Comparison of ENCODE assay signal across 7 cellular contexts in genomic region chr12:78865297-78865955, GRCh38. TPM values are rescaled to one million over a fixed set of nuclear protein-coding genes. Genes with fewer than 3 reads are reported as not detected.
DNase-seq lines count a peak whose midpoint lies in the region; ATAC-seq and TF ChIP-seq lines count a peak whose summit lies in the region.

No MANE protein-coding gene starts in this region.

- POLR2A ChIA-PET in HCT116 (lab: Charles Lee) = interaction anchor here (1.2 to 2.3 kb wide), 2 partner anchors 9 to 14 kb away, joined by 3 to 9 read pairs; no protein-coding TSS in a partner anchor

- BruUV-seq in HCT116 (replicated peaks; lab: Mats Ljungman, UMichigan) = no TSS peak

- H4K20me1 ChIP-seq in HCT116 (ENCODE audit: insufficient read depth) = no peaks in the 10 kb centered on the region

- no peaks in the 10 kb centered on the region for H3K27me3 ChIP-seq in HCT116 (ENCODE audit: insufficient read depth, low read length)

- H2AFZ ChIP-seq in HCT116 (ENCODE audit: low read depth, low read length, poor library complexity, severe bottlenecking) = no peak overlapping the region

- peaks cover 6 to 21% of the 10 kb centered on the region in 2 experiments; a peak in 2 of 4 replicates for H3K4me1 ChIP-seq in HCT116 (ENCODE audit: control insufficient read depth in 1 of 2, insufficient read depth in 2 of 2, low read length in 2 of 2)

- peak overlapping the region; percentile 65 to 66 for H3K4me3 ChIP-seq in HCT116 (replicated peaks in 1 of 2; ENCODE audit: low read depth in 1 of 2, low read length in 2 of 2)
- peak overlapping the region; percentile 73 for H3K4me3 ChIP-seq in fibroblast of mammary gland (ENCODE audit: control insufficient read depth, low read depth, low read length)
- H3K4me3 ChIP-seq in skeletal muscle cell (ENCODE audit: low read depth, low read length) = peak overlapping the region; percentile 80

- no peaks in the 10 kb centered on the region; a peak in 1 of 4 replicates for H3K36me3 ChIP-seq in HCT116 (ENCODE audit: control insufficient read depth in 1 of 2, insufficient read depth in 2 of 2, low read length in 2 of 2)

- DNase-seq in HCT116 (ENCODE audit: low read depth, low spot score) (no peak), NCI-H82 treated with DMSO at 0.1 percent for 48 hours (lab: John Stamatoyannopoulos, UW; ENCODE audit: unreplicated experiment) (peak; percentile 27), fibroblast of mammary gland (ENCODE audit: low read depth) (no peak), skeletal muscle cell (ENCODE audit: low read depth) (no peak)
- no peak for DNase-seq in activated T-cell treated with anti-CD3 and anti-CD28 coated beads, Interleukin-2, amount 50 U/mL, for 1 hour

- intact Hi-C loops in HCT116 (cut with micrococcal nuclease) = no loop called here

- no peak for TF ChIP-seq POLR2A in HCT116 (IDR thresholded peaks at IDR 0.05; ENCODE audit: borderline replicate concordance, extremely low read depth, insufficient read depth, insufficient read length)

- no peaks in the 10 kb centered on the region for H3K9me3 ChIP-seq in HCT116 (ENCODE audit: control insufficient read depth in 1 of 2, insufficient read depth in 1 of 2, low read depth in 1 of 2, low read length in 2 of 2)

- H3K9ac ChIP-seq in HCT116 (ENCODE audit: low read length) = peak overlapping the region; percentile 64

- TF ChIP-seq RAD21 in HCT116 (IDR thresholded peaks at IDR 0.05; ENCODE audit: low read depth) = no peak

- H3K79me2 ChIP-seq in HCT116 (ENCODE audit: insufficient read depth, low read length) = peaks cover 54% of the 10 kb centered on the region

- H3K9me2 ChIP-seq in HCT116 (ENCODE audit: insufficient read depth) = no peaks in the 10 kb centered on the region

- RAD21 ChIA-PET in HCT116 (lab: Charles Lee; ENCODE audit: low non-redundant PET in 1 of 2, low total read pairs in 2 of 2, uncharacterized antibody in 2 of 2, unreplicated experiment in 2 of 2) = no interaction called here

- ATAC-seq in HCT116 (no peak), HG03571 (IDR thresholded peaks at IDR 0.05; ENCODE audit: unreplicated experiment) (no peak), GM18520 (IDR thresholded peaks at IDR 0.05; ENCODE audit: unreplicated experiment) (no peak)

- H3K27ac ChIP-seq in HCT116 (ENCODE audit: low read depth, low read length) = peak overlapping the region; percentile 73

- peak overlapping the region; percentile 72 for H3K4me2 ChIP-seq in HCT116 (ENCODE audit: low read length)

- CTCF ChIA-PET in HCT116 (lab: Charles Lee) = no interaction called here

- TF ChIP-seq CTCF in HCT116 (IDR thresholded peaks at IDR 0.05 in 2 of 3, conservative IDR thresholded peaks at IDR 0.05 in 1 of 3; ENCODE audit: borderline replicate concordance in 1 of 3, insufficient read depth in 1 of 3, low read depth in 2 of 3, low read length in 2 of 3) (no peak), fibroblast of mammary gland (conservative IDR thresholded peaks at IDR 0.05; ENCODE audit: control insufficient read depth, insufficient read depth, low read depth, low read length) (no peak)

TF ChIP-seq in HCT116, 20 proteins besides CTCF, POLR2A, EP300 and RAD21:
- TF ChIP-seq SP1 (IDR thresholded peaks at IDR 0.05; ENCODE audit: low read depth) (no peak), POLR2AphosphoS5 (IDR thresholded peaks at IDR 0.05; ENCODE audit: low read depth, low read length) (0 out of 2 replicates have a peak, but pooled peaks have one; percentile 18)
TF ChIP-seq in HCT116: peak in this region for 1.

RNA-seq across cellular contexts. Expression of gene SYT1, which starts 0.9 kb away (rescaled TPM):
- total RNA-seq in HCT116 (2021; ENCODE audit: unreplicated experiment) = 44.9 TPM
- polyA plus RNA-seq in HCT116 (2012) = 23.1 and 26.8 TPM in 2 replicates
